Comparison of ENCODE assay signal across 32 cellular contexts in the genomic region with DNA sequence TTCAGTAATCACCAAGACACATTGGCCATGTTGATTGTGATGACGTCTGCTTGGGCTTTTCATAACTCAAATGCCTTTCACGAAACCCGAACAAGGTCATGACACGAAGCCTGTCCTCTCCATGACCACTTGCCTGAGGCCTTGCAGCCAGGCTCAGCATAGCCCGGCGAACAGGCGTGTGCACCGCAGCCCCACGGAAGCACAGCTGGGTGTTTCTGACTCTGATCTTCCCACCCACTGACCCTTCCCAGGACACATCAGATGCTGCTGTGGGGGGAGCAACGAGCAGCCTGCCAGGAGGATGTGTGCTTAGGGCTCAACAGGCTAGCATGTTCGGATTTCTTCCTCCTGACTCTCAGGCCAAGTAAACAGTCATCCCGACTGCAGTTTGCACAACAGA.
"Had no signal": no experiment of that assay in that cellular context is flagged by ENCODE, and none has a peak within 500 bp of the region (broad histone marks: within the 10 kb centered on the region; RNA-seq: fewer than 3 reads in every experiment).

No MANE protein-coding gene starts in this region.

- H3K27me3 Mint-ChIP-seq: activated CD4-positive, alpha-beta memory T cell treated with anti-CD3 and anti-CD28 coated beads for 36 hours; activated CD4-positive, alpha-beta T cell treated with anti-CD3 and anti-CD28 coated beads, Interleukin-2, amount 10 ng/mL, durations not matched to agents 24 days and 14 days; activated CD8-positive, alpha-beta memory T cell treated with anti-CD3 and anti-CD28 coated beads, Interleukin-2, amount 10 ng/mL, durations not matched to agents 7 days and 5 days; activated naive CD4-positive, alpha-beta T cell treated with anti-CD3 and anti-CD28 coated beads, Interleukin-2, amount 10 ng/mL, durations not matched to agents 7 days and 5 days; activated naive CD8-positive, alpha-beta T cell treated with anti-CD3 and anti-CD28 coated beads, Interleukin-2, amount 10 ng/mL, durations not matched to agents 7 days and 5 days; dendritic cell treated with granulocyte-macrophage colony-stimulating factor and Interleukin-4, amounts not matched to agents 40 ng/mL and 50 ng/mL, for 4 days; T-helper 17 cell had no signal

- H3K4me1 Mint-ChIP-seq: activated CD4-positive, alpha-beta T cell treated with anti-CD3 and anti-CD28 coated beads for 36 hours; activated CD4-positive, alpha-beta T cell treated with anti-CD3 and anti-CD28 coated beads, Interleukin-2, amount 10 ng/mL, durations not matched to agents 24 days and 14 days; activated CD8-positive, alpha-beta memory T cell treated with anti-CD3 and anti-CD28 coated beads, Interleukin-2, amount 10 ng/mL, durations not matched to agents 7 days and 5 days; activated naive CD4-positive, alpha-beta T cell treated with anti-CD3 and anti-CD28 coated beads, Interleukin-2, amount 10 ng/mL, durations not matched to agents 7 days and 5 days; activated naive CD8-positive, alpha-beta T cell treated with anti-CD3 and anti-CD28 coated beads, Interleukin-2, amount 10 ng/mL, durations not matched to agents 7 days and 5 days; brain; T-helper 17 cell had no signal

- H3K27ac Mint-ChIP-seq: activated CD4-positive, alpha-beta memory T cell treated with anti-CD3 and anti-CD28 coated beads for 36 hours; activated CD4-positive, alpha-beta T cell treated with anti-CD3 and anti-CD28 coated beads for 36 hours; activated CD4-positive, alpha-beta T cell treated with anti-CD3 and anti-CD28 coated beads, Interleukin-2, amount 10 ng/mL, durations not matched to agents 24 days and 14 days; activated CD8-positive, alpha-beta memory T cell treated with anti-CD3 and anti-CD28 coated beads, Interleukin-2, amount 10 ng/mL, durations not matched to agents 7 days and 5 days; activated CD8-positive, alpha-beta T cell treated with anti-CD3 and anti-CD28 coated beads, Interleukin-2, amount 10 ng/mL, durations not matched to agents 7 days and 5 days; activated naive CD4-positive, alpha-beta T cell treated with anti-CD3 and anti-CD28 coated beads, Interleukin-2, amount 10 ng/mL, durations not matched to agents 7 days and 5 days; activated naive CD4-positive, alpha-beta T cell treated with anti-CD3 and anti-CD28 coated beads, Interleukin-2, amount 50 U/mL, for 72 hours; activated naive CD8-positive, alpha-beta T cell treated with anti-CD3 and anti-CD28 coated beads, Interleukin-2, amount 10 ng/mL, durations not matched to agents 7 days and 5 days; activated T-cell treated with anti-CD3 and anti-CD28 coated beads, Interleukin-2, amount 50 U/mL, for 72 hours; brain; dendritic cell treated with granulocyte-macrophage colony-stimulating factor and Interleukin-4, amounts not matched to agents 40 ng/mL and 50 ng/mL, for 4 days; T-helper 17 cell; T-helper 2 cell treated with Interferon-gamma antibody and Interleukin-4, amounts not matched to agents 5 μg/mL and 100 μg/mL, for 36 hours had no signal

- H3K36me3 ChIP-seq: ascending aorta, breast epithelium, cardiac muscle cell, esophagus squamous epithelium, gastroesophageal sphincter had no signal

- H3K36me3 Mint-ChIP-seq: activated CD4-positive, alpha-beta memory T cell treated with anti-CD3 and anti-CD28 coated beads for 36 hours; activated CD8-positive, alpha-beta memory T cell treated with anti-CD3 and anti-CD28 coated beads, Interleukin-2, amount 10 ng/mL, durations not matched to agents 7 days and 5 days; activated naive CD4-positive, alpha-beta T cell treated with anti-CD3 and anti-CD28 coated beads, Interleukin-2, amount 10 ng/mL, durations not matched to agents 7 days and 5 days; brain had no signal

- H3K9me3 ChIP-seq: ascending aorta, esophagus squamous epithelium had no signal

- ATAC-seq: activated CD4-positive, alpha-beta T cell treated with anti-CD3 and anti-CD28 coated beads for 36 hours; activated CD8-positive, alpha-beta memory T cell treated with anti-CD3 and anti-CD28 coated beads, Interleukin-2, amount 10 ng/mL, durations not matched to agents 7 days and 5 days; activated CD8-positive, alpha-beta T cell treated with anti-CD3 and anti-CD28 coated beads, Interleukin-2, amount 10 ng/mL, durations not matched to agents 7 days and 5 days; activated naive CD4-positive, alpha-beta T cell treated with anti-CD3 and anti-CD28 coated beads, Interleukin-2, amount 50 U/mL, for 72 hours; activated T-cell treated with anti-CD3 and anti-CD28 coated beads, Interleukin-2, amount 50 U/mL, for 72 hours; gastroesophageal sphincter; T-helper 17 cell had no signal

- DNase-seq: activated CD4-positive, alpha-beta memory T cell treated with anti-CD3 and anti-CD28 coated beads for 36 hours; activated CD4-positive, alpha-beta T cell treated with anti-CD3 and anti-CD28 coated beads for 36 hours; activated CD4-positive, alpha-beta T cell treated with anti-CD3 and anti-CD28 coated beads, Interleukin-2, amount 10 ng/mL, durations not matched to agents 24 days and 14 days; activated CD4-positive, CD25-positive, alpha-beta regulatory T cell; activated CD4-positive, CD25-positive, alpha-beta regulatory T cell treated with anti-CD3 and anti-CD28 coated beads, Interleukin-2, amount 50 U/mL, for 72 hours; activated CD8-positive, alpha-beta memory T cell treated with anti-CD3 and anti-CD28 coated beads, Interleukin-2, amount 50 U/mL, for 4 hours; activated CD8-positive, alpha-beta T cell treated with anti-CD3 and anti-CD28 coated beads, Interleukin-2, amount 10 ng/mL, durations not matched to agents 7 days and 5 days; activated gamma-delta T cell; activated naive CD4-positive, alpha-beta T cell; activated naive CD4-positive, alpha-beta T cell treated with anti-CD3 and anti-CD28 coated beads, Interleukin-2, amount 10 ng/mL, durations not matched to agents 7 days and 5 days; activated naive CD8-positive, alpha-beta T cell treated with anti-CD3 and anti-CD28 coated beads, Interleukin-2, amount 10 ng/mL, durations not matched to agents 7 days and 5 days; activated T-cell treated with anti-CD3 and anti-CD28 coated beads, Interleukin-2, amount 50 U/mL, for 1 hour; activated T-cell treated with anti-CD3 and anti-CD28 coated beads, Interleukin-2, amount 50 U/mL, for 72 hours; central memory CD4-positive, alpha-beta T cell; dorsolateral prefrontal cortex; effector memory CD4-positive, alpha-beta T cell; erythroblast; esophagus squamous epithelium; foreskin melanocyte; T-helper 1 cell; T-helper 17 cell; T1000 had no signal

- H3K27ac ChIP-seq: ascending aorta, breast epithelium, cardiac muscle cell, coronary artery, dorsolateral prefrontal cortex, esophagus squamous epithelium, gastroesophageal sphincter had no signal

- H3K27me3 ChIP-seq: ascending aorta, cardiac muscle cell had no signal

- H3K4me3 ChIP-seq: ascending aorta, breast epithelium, cardiac muscle cell, coronary artery, dorsolateral prefrontal cortex, esophagus squamous epithelium, gastroesophageal sphincter had no signal

- H3K4me1 ChIP-seq: ascending aorta, breast epithelium, gastroesophageal sphincter had no signal

- H3K4me3 Mint-ChIP-seq: activated CD4-positive, alpha-beta memory T cell treated with anti-CD3 and anti-CD28 coated beads for 36 hours; activated CD4-positive, alpha-beta T cell treated with anti-CD3 and anti-CD28 coated beads for 36 hours; activated CD4-positive, alpha-beta T cell treated with anti-CD3 and anti-CD28 coated beads, Interleukin-2, amount 10 ng/mL, durations not matched to agents 24 days and 14 days; activated CD8-positive, alpha-beta memory T cell treated with anti-CD3 and anti-CD28 coated beads, Interleukin-2, amount 10 ng/mL, durations not matched to agents 7 days and 5 days; activated CD8-positive, alpha-beta T cell treated with anti-CD3 and anti-CD28 coated beads, Interleukin-2, amount 10 ng/mL, durations not matched to agents 7 days and 5 days; activated naive CD4-positive, alpha-beta T cell treated with anti-CD3 and anti-CD28 coated beads, Interleukin-2, amount 10 ng/mL, durations not matched to agents 7 days and 5 days; activated naive CD8-positive, alpha-beta T cell treated with anti-CD3 and anti-CD28 coated beads, Interleukin-2, amount 10 ng/mL, durations not matched to agents 7 days and 5 days; activated T-cell treated with anti-CD3 and anti-CD28 coated beads, Interleukin-2, amount 50 U/mL, for 72 hours; brain; dendritic cell treated with granulocyte-macrophage colony-stimulating factor and Interleukin-4, amounts not matched to agents 40 ng/mL and 50 ng/mL, for 4 days; T-helper 17 cell; T-helper 2 cell treated with Interferon-gamma antibody and Interleukin-4, amounts not matched to agents 5 μg/mL and 100 μg/mL, for 36 hours had no signal
